Comparison of ENCODE assay signal across 9 cellular contexts in the genomic region with DNA sequence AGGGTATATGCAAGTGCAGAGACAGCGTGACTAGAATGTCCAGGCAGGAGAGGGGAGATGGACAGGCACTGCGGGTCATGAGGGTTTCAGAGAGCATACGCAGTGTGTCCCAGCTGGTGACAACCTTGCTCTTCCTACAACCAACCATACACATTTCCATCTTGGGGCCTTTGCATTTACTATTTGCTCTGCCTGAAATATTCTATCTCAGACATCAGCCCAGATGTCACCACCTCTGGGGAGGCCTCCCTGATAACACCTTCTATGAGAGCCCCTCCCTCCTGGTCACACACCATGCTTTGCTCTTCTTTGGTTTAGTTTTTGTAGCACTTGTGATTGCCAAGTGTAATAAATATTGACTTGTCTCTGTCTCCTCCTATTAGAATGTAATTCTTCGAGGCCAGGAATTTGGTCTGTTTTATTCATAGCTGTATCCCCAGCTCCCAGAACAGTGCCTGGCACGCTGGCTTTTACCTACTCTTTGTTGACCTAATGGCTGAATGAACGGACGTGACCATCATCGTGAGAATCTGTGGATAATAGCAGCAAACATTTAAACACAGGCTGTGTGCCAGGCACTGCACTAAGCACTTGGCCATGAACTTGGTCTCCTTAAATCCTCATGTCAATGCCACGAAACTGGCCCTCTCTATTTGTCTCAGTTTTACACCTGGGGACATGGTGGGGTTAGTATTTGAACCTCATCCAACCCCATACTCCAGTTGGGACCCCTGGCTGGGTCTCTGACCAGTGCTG. TPM values are rescaled to one million over a fixed set of nuclear protein-coding genes. Genes with fewer than 3 reads are reported as not detected.
A peak's percentile ranks its signal among the peaks of the same experiment; 100 is the strongest.
DNase-seq lines count a peak whose midpoint lies in the region; ATAC-seq, FAIRE-seq and TF ChIP-seq lines count a peak whose summit lies in the region.
"Had no signal": no experiment of that assay in that cellular context is flagged by ENCODE, and none has a peak within 500 bp of the region (broad histone marks: within the 10 kb centered on the region; RNA-seq: fewer than 3 reads in every experiment).

No MANE protein-coding gene starts in this region.

- no peak for TF ChIP-seq CTCF in natural killer cell (IDR thresholded peaks at IDR 0.05)
- TF ChIP-seq CTCF in CD4-positive, alpha-beta T cell (IDR thresholded peaks at IDR 0.05), result no peak
- TF ChIP-seq CTCF in kidney (IDR thresholded peaks at IDR 0.05; ENCODE audit: borderline replicate concordance, extremely low read depth, insufficient read depth), result no peak

- H3K4me3 Mint-ChIP-seq in natural killer cell, result peak overlapping the region; percentile 72
- no peak overlapping the region for H3K4me3 Mint-ChIP-seq in CD4-positive, alpha-beta T cell
- H3K4me3 Mint-ChIP-seq: GM23338 had no signal

- H3K4me1 ChIP-seq in kidney (ENCODE audit: control insufficient read depth in 1 of 2, insufficient read depth in 1 of 2, low read depth in 1 of 2, low read length in 2 of 2), result peaks cover 4 to 7% of the 10 kb centered on the region in 2 donors

- ATAC-seq in GM18502 (IDR thresholded peaks at IDR 0.05; ENCODE audit: poor library complexity, unreplicated experiment) (peak; percentile 2), HG02623 (IDR thresholded peaks at IDR 0.05; ENCODE audit: unreplicated experiment) (peak; percentile 1), natural killer cell (peak in 2 of 3 donors; percentile 13 to 19)
- ATAC-seq in CD4-positive, alpha-beta T cell (ENCODE audit: poor library complexity), result no peak

- no peak overlapping the region for H3K4me3 ChIP-seq in kidney (ENCODE audit: low read length in 2 of 2)
- H3K4me3 ChIP-seq: GM23338 had no signal

- POLR2A ChIA-PET in CD4-positive, alpha-beta T cell (lab: Charles Lee), result no interaction called here

- H3K27me3 Mint-ChIP-seq in natural killer cell (ENCODE audit: low read depth in 2 of 2), result no peaks in the 10 kb centered on the region
- H3K27me3 Mint-ChIP-seq in CD4-positive, alpha-beta T cell, result peaks cover 5% of the 10 kb centered on the region

- no peaks in the 10 kb centered on the region for H3K36me3 ChIP-seq in kidney (ENCODE audit: control insufficient read depth in 1 of 2, insufficient read depth in 2 of 2, low read length in 2 of 2)

- DNase-seq in NAMALWA (ENCODE audit: low spot score), result peak; percentile 62
- DNase-seq in natural killer cell, result no peak
- DNase-seq in activated effector memory CD4-positive, alpha-beta T cell treated with anti-CD3 and anti-CD28 coated beads, Interleukin-2, amount 50 U/mL, for 16 hours, result no peak
- no peak for DNase-seq in CD4-positive, alpha-beta T cell
- no peak for DNase-seq in kidney
- DNase-seq: NCI-H146 had no signal

- peaks cover 76 to 84% of the 10 kb centered on the region in 2 donors for H3K4me1 Mint-ChIP-seq in natural killer cell
- H3K4me1 Mint-ChIP-seq in CD4-positive, alpha-beta T cell (ENCODE audit: low read depth), result peaks cover 11% of the 10 kb centered on the region

- CTCF ChIA-PET in CD4-positive, alpha-beta T cell (lab: Charles Lee), result no interaction called here

- no peaks in the 10 kb centered on the region for H3K27me3 ChIP-seq in CD4-positive, alpha-beta T cell (ENCODE audit: control insufficient read depth, insufficient read depth, low read length)

- H3K27ac Mint-ChIP-seq in natural killer cell, result peak overlapping the region; percentile 96 to 98
- no peak overlapping the region for H3K27ac Mint-ChIP-seq in CD4-positive, alpha-beta T cell
- H3K27ac Mint-ChIP-seq: GM23338 had no signal

- intact Hi-C loops in natural killer cell (cut with micrococcal nuclease) (loop anchor here (1.0 to 10.0 kb wide), 7 partner anchors 10 to 386 kb away; a partner anchor contains a TSS), kidney (cut with DNase I) (no loop called here)
- intact Hi-C loops in CD4-positive, alpha-beta T cell (cut with DNase I, micrococcal nuclease), result no loop called here

- no peaks in the 10 kb centered on the region for H3K36me3 Mint-ChIP-seq in natural killer cell
- no peaks in the 10 kb centered on the region for H3K36me3 Mint-ChIP-seq in CD4-positive, alpha-beta T cell (ENCODE audit: low read depth)

- H3K9me3 ChIP-seq in CD4-positive, alpha-beta T cell (ENCODE audit: control insufficient read depth, low read length), result no peaks in the 10 kb centered on the region
- H3K9me3 ChIP-seq in kidney (ENCODE audit: control insufficient read depth in 1 of 2, low read length in 2 of 2), result no peaks in the 10 kb centered on the region

- H3K9ac ChIP-seq in kidney (ENCODE audit: low read length in 2 of 2), result no peak overlapping the region

- no peak for FAIRE-seq in kidney (lab: Jason Lieb, UNC)

- H3K9me3 Mint-ChIP-seq in natural killer cell, result no peaks in the 10 kb centered on the region
- H3K9me3 Mint-ChIP-seq in CD4-positive, alpha-beta T cell, result no peaks in the 10 kb centered on the region
- H3K9me3 Mint-ChIP-seq: GM23338 had no signal

- H3K27ac ChIP-seq in CD4-positive, alpha-beta T cell (ENCODE audit: low read depth, low read length), result no peak overlapping the region
- H3K27ac ChIP-seq in kidney (ENCODE audit: low read depth in 2 of 2, low read length in 2 of 2), result no peak overlapping the region

RNA-seq across cellular contexts. Expression of a gene that starts 51.9 kb away (rescaled TPM):
- total RNA-seq in natural killer cell (100 to 1,000 TPM; 250 to 298 (median 285) TPM), kidney (50.7 TPM)
- total RNA-seq in CD4-positive, alpha-beta T cell, result 1 to 10 TPM in 1 of 2 experiments, under 1 TPM in 1; 0.92 to 1.5 TPM
- polyA plus RNA-seq in kidney (ENCODE audit: insufficient read depth, low read depth, low replicate concordance), result 55.6 TPM

Comparison
In these comparisons a context has a peak if more than half of its experiments do, and no peak if none do; other contexts are left out.
1. RNA of a gene that starts 51.9 kb away (total RNA-seq): 250 to 298 TPM in natural killer cell and 50.7 TPM in kidney (single experiment); 0.92 to 1.5 TPM in CD4-positive, alpha-beta T cell; every median in the first group is over 10 times any median in the second.